Comparison of ENCODE assay signal across 12 cellular contexts in genomic region chr2:61775956-61776570, GRCh38.
A peak's percentile ranks its signal among the peaks of the same experiment; 100 is the strongest.
DNase-seq lines count a peak whose midpoint lies in the region; ATAC-seq and TF ChIP-seq lines count a peak whose summit lies in the region.
"Had no signal": no experiment of that assay in that cellular context is flagged by ENCODE, and none has a peak within 500 bp of the region (broad histone marks: within the 10 kb centered on the region; RNA-seq: fewer than 3 reads in every experiment).

No MANE protein-coding gene starts in this region.

- no peak overlapping the region for H4K91ac ChIP-seq in mesenchymal stem cell (ENCODE audit: low read length)

- DNase-seq in GM12864 (ENCODE audit: low read depth) (peak; percentile 41), NB4 (ENCODE audit: low read depth) (peak; percentile 25), mesenchymal stem cell (no peak), NCI-H510A treated with DMSO at 0.1 percent for 48 hours (lab: John Stamatoyannopoulos, UW) (no peak), hypothalamus (lab: John Stamatoyannopoulos, UW) (no peak), putamen (ENCODE audit: low spot score) (no peak)
- DNase-seq: NCI-H2171, nephron progenitor cell, T-cell, testis had no signal

- no peak overlapping the region for H2BK120ac ChIP-seq in mesenchymal stem cell (ENCODE audit: low read depth, low read length)

- WGBS in mesenchymal stem cell, result 82% methylated on average over 8 of the region's 8 CpGs

- no peaks in the 10 kb centered on the region for H3K4me1 ChIP-seq in mesenchymal stem cell (ENCODE audit: control insufficient read depth, insufficient read depth, low read depth, low read length)
- H3K4me1 ChIP-seq: testis had no signal

- H2AK5ac ChIP-seq in mesenchymal stem cell (ENCODE audit: low read length, severe bottlenecking), result no peak overlapping the region

- H3K36me3 ChIP-seq in mesenchymal stem cell (ENCODE audit: control insufficient read depth in 1 of 2, insufficient read depth in 2 of 2, low read depth in 1 of 2, low read length in 2 of 2), result no peaks in the 10 kb centered on the region

- peaks cover 0 to 11% of the 10 kb centered on the region in 2 experiments for H3K27me3 ChIP-seq in mesenchymal stem cell (ENCODE audit: control insufficient read depth in 1 of 2, insufficient read depth in 1 of 2, low read length in 2 of 2)
- H3K27me3 ChIP-seq: testis had no signal

- H3K18ac ChIP-seq in mesenchymal stem cell (ENCODE audit: low read depth in 1 of 2, low read length in 2 of 2), result no peak overlapping the region

- H2BK12ac ChIP-seq in mesenchymal stem cell (ENCODE audit: low read length in 2 of 2), result no peak overlapping the region

- no peak overlapping the region for H2BK5ac ChIP-seq in mesenchymal stem cell (ENCODE audit: low read depth, low read length, poor library complexity, severe bottlenecking)

- H3K14ac ChIP-seq in mesenchymal stem cell (ENCODE audit: low read length in 2 of 2), result no peak overlapping the region

- no peaks in the 10 kb centered on the region for H3K79me1 ChIP-seq in mesenchymal stem cell (replicated peaks; ENCODE audit: low read length, poor library complexity, severe bottlenecking)

- H3K4ac ChIP-seq in mesenchymal stem cell (ENCODE audit: low read depth in 1 of 2, low read length in 2 of 2), result no peak overlapping the region

- no peak overlapping the region for H2BK15ac ChIP-seq in mesenchymal stem cell (ENCODE audit: low read depth, poor library complexity, severe bottlenecking)

- no peak overlapping the region for H3K23ac ChIP-seq in mesenchymal stem cell (ENCODE audit: low read length in 2 of 2)

- no peak for TF ChIP-seq POLR2A in NB4 (IDR thresholded peaks at IDR 0.05; ENCODE audit: extremely low read depth, insufficient read length)

- peaks cover 6% of the 10 kb centered on the region for H3K9me3 ChIP-seq in mesenchymal stem cell (ENCODE audit: control insufficient read depth, low read length)
- H3K9me3 ChIP-seq: testis had no signal

- ATAC-seq in GM19438 (IDR thresholded peaks at IDR 0.05; ENCODE audit: low read depth, unreplicated experiment), result peak; percentile 83
- peak; percentile 86 for ATAC-seq in HG03025 (IDR thresholded peaks at IDR 0.05; ENCODE audit: low FRiP score, unreplicated experiment)
- ATAC-seq: T-cell had no signal

- no peak overlapping the region for H3K9ac ChIP-seq in mesenchymal stem cell (ENCODE audit: low read length)

- no peak for TF ChIP-seq CTCF in GM12864 (IDR thresholded peaks at IDR 0.05; ENCODE audit: low read depth, low read length, missing control alignments)
- TF ChIP-seq CTCF in NB4 (IDR thresholded peaks at IDR 0.05; ENCODE audit: low read depth, low read length), result no peak

- no peak overlapping the region for H2AFZ ChIP-seq in mesenchymal stem cell (ENCODE audit: low read depth, low read length)

- H3K4me3 ChIP-seq in GM12864 (ENCODE audit: low read depth, low read length) (no peak overlapping the region), NB4 (ENCODE audit: low read depth, low read length) (no peak overlapping the region), mesenchymal stem cell (ENCODE audit: insufficient read depth in 1 of 2, low read depth in 1 of 2, low read length in 2 of 2) (no peak overlapping the region)
- H3K4me3 ChIP-seq: testis had no signal

- H3K27ac ChIP-seq in mesenchymal stem cell (ENCODE audit: low read length, poor library complexity, severe bottlenecking), result no peak overlapping the region
- H3K27ac ChIP-seq: testis had no signal

- H4K8ac ChIP-seq in mesenchymal stem cell (ENCODE audit: low read length), result no peak overlapping the region

- no peak overlapping the region for H3K4me2 ChIP-seq in mesenchymal stem cell (ENCODE audit: low read length, poor library complexity, severe bottlenecking)

Comparison
In these comparisons a context has a peak if more than half of its experiments do, and no peak if none do; other contexts are left out.
1. DNase-seq: peak in GM12864 (single experiment) and NB4 (single experiment); none in mesenchymal stem cell (single experiment), NCI-H510A treated with DMSO at 0.1 percent for 48 hours (single experiment), hypothalamus (0 of 51) and putamen (single experiment).